12 cellular contexts compared by ENCODE assay signal in genomic region chr21:43827015-43827611, GRCh38. TPM values are rescaled to one million over a fixed set of nuclear protein-coding genes. Genes with fewer than 3 reads are reported as not detected.
DNase-seq lines count a peak whose midpoint lies in the region; ATAC-seq and TF ChIP-seq lines count a peak whose summit lies in the region.
"Had no signal": no experiment of that assay in that cellular context is flagged by ENCODE, and none has a peak within 500 bp of the region (broad histone marks: within the 10 kb centered on the region; RNA-seq: fewer than 3 reads in every experiment).

No MANE protein-coding gene starts in this region.

- intact Hi-C loops in Panc1 (cut with micrococcal nuclease; ENCODE audit: unreplicated experiment), result no loop called here
- intact Hi-C loops in gastrocnemius medialis (cut with DNase I; ENCODE audit: low total_unique reads), result loop anchor here (1.0 to 5.0 kb wide), 4 partner anchors 37 to 125 kb away; no protein-coding TSS in a partner anchor
- intact Hi-C loops in activated naive CD4-positive, alpha-beta T cell treated with anti-CD3 and anti-CD28 coated beads for 36 hours (cut with micrococcal nuclease), result no loop called here

- no peaks in the 10 kb centered on the region for H3K36me3 Mint-ChIP-seq in activated naive CD4-positive, alpha-beta T cell treated with anti-CD3 and anti-CD28 coated beads for 36 hours (ENCODE audit: low read depth)
- H3K36me3 Mint-ChIP-seq: naive thymus-derived CD8-positive, alpha-beta T cell had no signal

- in situ Hi-C loops in Panc1 (cut with HindIII; ENCODE audit: low pct_unique_long_range_greater_than_20kb, low sequenced_read_pairs) (no loop called here), gastrocnemius medialis (cut with MboI; ENCODE audit: low sequenced_read_pairs in 4 of 4) (loop anchor here in 1 of 4 donors (25.0 kb wide), 1 partner anchor 110 kb away; no protein-coding TSS in a partner anchor)

- TF ChIP-seq CTCF in Panc1 (IDR thresholded peaks at IDR 0.05), result no peak
- TF ChIP-seq CTCF in fibroblast of pulmonary artery (IDR thresholded peaks at IDR 0.05; ENCODE audit: low read length, missing control alignments), result no peak
- no peak for TF ChIP-seq CTCF in gastrocnemius medialis (IDR thresholded peaks at IDR 0.05 in 4 of 5, conservative IDR thresholded peaks at IDR 0.05 in 1 of 5)

- H3K9me3 ChIP-seq in Panc1 (ENCODE audit: control insufficient read depth, insufficient read depth, low read depth, low read length), result no peaks in the 10 kb centered on the region
- H3K9me3 ChIP-seq in gastrocnemius medialis, result no peaks in the 10 kb centered on the region

- POLR2A ChIA-PET in Panc1 (lab: Charles Lee), result no interaction called here

- DNase-seq in H4 (ENCODE audit: low spot score) (peak; percentile 57), Panc1 (ENCODE audit: low read depth, low spot score) (no peak), fibroblast of pulmonary artery (ENCODE audit: low read depth) (peak; percentile 59), gastrocnemius medialis (peak; percentile 55 to 81), NCI-H2196 (lab: John Stamatoyannopoulos, UW; ENCODE audit: unreplicated experiment) (no peak)
- no peak for DNase-seq in activated naive CD4-positive, alpha-beta T cell treated with anti-CD3 and anti-CD28 coated beads for 36 hours
- DNase-seq: naive thymus-derived CD8-positive, alpha-beta T cell had no signal

- no peaks in the 10 kb centered on the region for H3K27me3 ChIP-seq in Panc1 (ENCODE audit: control insufficient read depth, insufficient read depth, low read length)
- peaks cover 0 to 7% (median 0%) of the 10 kb centered on the region in 3 donors for H3K27me3 ChIP-seq in gastrocnemius medialis

- H3K36me3 ChIP-seq in Panc1 (ENCODE audit: control insufficient read depth, insufficient read depth, low read length) (no peaks in the 10 kb centered on the region), gastrocnemius medialis (no peaks in the 10 kb centered on the region)

- no peak overlapping the region for H3K27ac ChIP-seq in Panc1 (ENCODE audit: low read length)
- peak overlapping the region; percentile 84 to 93 (median 91) for H3K27ac ChIP-seq in gastrocnemius medialis
- H3K27ac ChIP-seq: epithelial cell of prostate had no signal

- TF ChIP-seq POLR2A in gastrocnemius medialis (IDR thresholded peaks at IDR 0.05), result peak; percentile 40 to 56

- ATAC-seq in Panc1 (peak; percentile 46), gastrocnemius medialis (peak; percentile 64 to 75), GM21717 (IDR thresholded peaks at IDR 0.05; ENCODE audit: unreplicated experiment) (no peak), HG03196 (IDR thresholded peaks at IDR 0.05; ENCODE audit: unreplicated experiment) (no peak)
- ATAC-seq: naive thymus-derived CD8-positive, alpha-beta T cell had no signal

- H3K4me3 ChIP-seq in Panc1 (ENCODE audit: low read depth in 2 of 2, low read length in 2 of 2) (no peak overlapping the region), fibroblast of pulmonary artery (replicated peaks; ENCODE audit: low read depth, low read length) (no peak overlapping the region), gastrocnemius medialis (peak overlapping the region in 2 of 4 donors; percentile 4 to 38)

- H3K27ac Mint-ChIP-seq in activated naive CD4-positive, alpha-beta T cell treated with anti-CD3 and anti-CD28 coated beads for 36 hours, result no peak overlapping the region
- H3K27ac Mint-ChIP-seq: activated T-helper 2 cell treated with anti-CD3 and anti-CD28 coated beads, Interferon-gamma antibody, Interleukin-2, Interleukin-4, amounts not matched to agents 10 μg/mL and 5 μg/mL and 100 μg/mL, durations not matched to agents 14 hours and 24 hours and 36 hours; T-helper 1 cell treated with Interleukin-12 subunit alpha and Interleukin-12 subunit beta and Interleukin-4 antibody, amounts not matched to agents 30 μg/mL and 1 μg/mL, for 36 hours had no signal

- H3K4me1 ChIP-seq in Panc1 (ENCODE audit: control insufficient read depth, insufficient read depth, low read length), result no peaks in the 10 kb centered on the region; the same call in 1 of the 2 replicates
- H3K4me1 ChIP-seq in gastrocnemius medialis, result peaks cover 25 to 26% of the 10 kb centered on the region in 2 donors

- H3K4me3 Mint-ChIP-seq in activated naive CD4-positive, alpha-beta T cell treated with anti-CD3 and anti-CD28 coated beads for 36 hours, result no peak overlapping the region
- H3K4me3 Mint-ChIP-seq: naive thymus-derived CD8-positive, alpha-beta T cell; T-helper 1 cell treated with Interleukin-12 subunit alpha and Interleukin-12 subunit beta and Interleukin-4 antibody, amounts not matched to agents 30 μg/mL and 1 μg/mL, for 36 hours had no signal

- CTCF ChIA-PET in Panc1 (lab: Charles Lee), result interaction anchor here (0.6 to 0.7 kb wide), 2 partner anchors 96 to 495 kb away, joined by 4 to 7 read pairs; no protein-coding TSS in a partner anchor
- CTCF ChIA-PET in activated naive CD4-positive, alpha-beta T cell treated with anti-CD3 and anti-CD28 coated beads for 36 hours (lab: Charles Lee), result interaction anchor here (0.7 to 1.1 kb wide), 2 partner anchors 28 to 91 kb away, joined by 3 read pairs; no protein-coding TSS in a partner anchor

- BruUV-seq in Panc1 (replicated peaks; lab: Mats Ljungman, UMichigan), result no TSS peak

- H3K9me3 Mint-ChIP-seq in activated naive CD4-positive, alpha-beta T cell treated with anti-CD3 and anti-CD28 coated beads for 36 hours, result no peaks in the 10 kb centered on the region
- H3K9me3 Mint-ChIP-seq: activated T-helper 2 cell treated with anti-CD3 and anti-CD28 coated beads, Interferon-gamma antibody, Interleukin-2, Interleukin-4, amounts not matched to agents 10 μg/mL and 5 μg/mL and 100 μg/mL, durations not matched to agents 14 hours and 24 hours and 36 hours; naive thymus-derived CD8-positive, alpha-beta T cell; T-helper 1 cell treated with Interleukin-12 subunit alpha and Interleukin-12 subunit beta and Interleukin-4 antibody, amounts not matched to agents 30 μg/mL and 1 μg/mL, for 36 hours had no signal

- H3K4me1 Mint-ChIP-seq in activated naive CD4-positive, alpha-beta T cell treated with anti-CD3 and anti-CD28 coated beads for 36 hours (ENCODE audit: low read depth), result no peaks in the 10 kb centered on the region
- H3K4me1 Mint-ChIP-seq: naive thymus-derived CD8-positive, alpha-beta T cell had no signal

- H3K27me3 Mint-ChIP-seq in activated naive CD4-positive, alpha-beta T cell treated with anti-CD3 and anti-CD28 coated beads for 36 hours (ENCODE audit: low read depth), result no peaks in the 10 kb centered on the region

RNA-seq across cellular contexts. Expression of gene RRP1, which starts 37.7 kb away (rescaled TPM):
- total RNA-seq in H4 (2014; rRNA removed; shearing (Covaris generic)), result 44.7 and 46.2 TPM in 2 replicates
- total RNA-seq in Panc1 (2021; ENCODE audit: unreplicated experiment), result 41.8 TPM
- 45.9 TPM for polyA plus RNA-seq in Panc1 (2012; ENCODE audit: insufficient read length)
- 10 to 100 TPM; 17.5 to 32.0 (median 25.1) TPM for total RNA-seq in gastrocnemius medialis
- total RNA-seq in activated naive CD4-positive, alpha-beta T cell treated with anti-CD3 and anti-CD28 coated beads for 36 hours, result 10 to 100 TPM; 33.6 to 35.5 TPM

RNA-seq across cellular contexts. Expression of gene AGPAT3, which starts 37.9 kb away (rescaled TPM):
- total RNA-seq in H4 (2014; rRNA removed; shearing (Covaris generic)), result 27.0 and 29.4 TPM in 2 replicates
- total RNA-seq in Panc1 (2021; ENCODE audit: unreplicated experiment) (40.1 TPM), gastrocnemius medialis (100 to 1,000 TPM in 1 of 4 donors, 10 to 100 TPM in 3; 44.2 to 102 (median 59.3) TPM)
- 43.7 TPM for polyA plus RNA-seq in Panc1 (2012; ENCODE audit: insufficient read length)
- total RNA-seq in activated naive CD4-positive, alpha-beta T cell treated with anti-CD3 and anti-CD28 coated beads for 36 hours, result 10 to 100 TPM; 57.9 to 64.1 TPM

RNA-seq across cellular contexts. Expression of gene CSTB, which starts 51.0 kb away (rescaled TPM):
- 20.0 and 33.8 TPM in 2 replicates for total RNA-seq in H4 (2014; rRNA removed; shearing (Covaris generic))
- total RNA-seq in Panc1 (2021; ENCODE audit: unreplicated experiment) (72.5 TPM), gastrocnemius medialis (1 to 10 TPM; 1.3 to 5.9 (median 5.2) TPM)
- 127 TPM for polyA plus RNA-seq in Panc1 (2012; ENCODE audit: insufficient read length)
- 10 to 100 TPM; 22.8 to 23.0 TPM for total RNA-seq in activated naive CD4-positive, alpha-beta T cell treated with anti-CD3 and anti-CD28 coated beads for 36 hours

Comparison
In these comparisons a context has a peak if more than half of its experiments do, and no peak if none do; other contexts are left out.
1. DNase-seq: peak in H4 (single experiment), fibroblast of pulmonary artery (single experiment) and gastrocnemius medialis (2 of 2); none in Panc1 (single experiment), activated naive CD4-positive, alpha-beta T cell treated with anti-CD3 and anti-CD28 coated beads for 36 hours (single experiment) and NCI-H2196 (single experiment).
2. ATAC-seq: peak in Panc1 (single experiment) and gastrocnemius medialis (2 of 2); none in GM21717 (single experiment) and HG03196 (single experiment).